17 cellular contexts compared by ENCODE assay signal in the genomic region with DNA sequence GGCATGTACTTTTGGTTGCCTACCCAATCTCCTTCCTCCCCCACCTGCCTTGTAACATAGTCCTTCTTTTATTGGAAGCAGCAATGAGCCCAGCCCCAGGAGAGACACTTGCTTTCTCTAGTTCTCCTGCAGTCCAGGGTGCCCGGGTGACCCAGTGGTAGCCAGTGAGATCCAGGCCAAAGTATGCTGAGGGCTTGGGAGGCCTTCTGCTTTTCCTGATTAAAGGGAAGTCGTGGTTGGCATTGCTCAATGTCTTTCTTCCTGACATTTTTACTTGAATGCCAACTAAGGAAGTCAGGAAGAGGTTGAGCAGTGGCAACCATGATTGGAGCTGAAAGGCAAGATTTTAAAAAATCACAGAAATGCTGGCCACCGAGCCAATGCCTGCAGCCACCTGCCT. TPM values are rescaled to one million over a fixed set of nuclear protein-coding genes. Genes with fewer than 3 reads are reported as not detected.
DNase-seq lines count a peak whose midpoint lies in the region; ATAC-seq and TF ChIP-seq lines count a peak whose summit lies in the region.
"Had no signal": no experiment of that assay in that cellular context is flagged by ENCODE, and none has a peak within 500 bp of the region (broad histone marks: within the 10 kb centered on the region; RNA-seq: fewer than 3 reads in every experiment).

No MANE protein-coding gene starts in this region.

- H3K9me3 Mint-ChIP-seq in Caco-2 (ENCODE audit: unreplicated experiment) = peaks cover 12% of the 10 kb centered on the region

- TF ChIP-seq EP300 in gastroesophageal sphincter (IDR thresholded peaks at IDR 0.05) = no peak

- no peaks in the 10 kb centered on the region for H3K4me1 ChIP-seq in gastroesophageal sphincter
- no peaks in the 10 kb centered on the region for H3K4me1 ChIP-seq in mucosa of descending colon (ENCODE audit: low read depth)
- H3K4me1 ChIP-seq in Caco-2 = no peaks in the 10 kb centered on the region
- H3K4me1 ChIP-seq: tibial artery had no signal

- CTCF ChIA-PET in Caco-2 (lab: Charles Lee) = no interaction called here

- no peak overlapping the region for H3K4me3 Mint-ChIP-seq in Caco-2 (ENCODE audit: unreplicated experiment)
- H3K4me3 Mint-ChIP-seq: activated naive CD4-positive, alpha-beta T cell treated with anti-CD3 and anti-CD28 coated beads, Interleukin-2, amount 10 ng/mL, durations not matched to agents 7 days and 5 days; brain had no signal

- TF ChIP-seq CTCF in NB4 (IDR thresholded peaks at IDR 0.05; ENCODE audit: low read depth, low read length) (no peak), gastroesophageal sphincter (IDR thresholded peaks at IDR 0.05) (no peak), mucosa of descending colon (IDR thresholded peaks at IDR 0.05) (no peak), Caco-2 (IDR thresholded peaks at IDR 0.05; ENCODE audit: insufficient read depth in 1 of 2, low read depth in 1 of 2, low read length in 1 of 2, severe bottlenecking in 1 of 2, unreplicated experiment in 1 of 2) (no peak)

- no peak for TF ChIP-seq POLR2A in NB4 (IDR thresholded peaks at IDR 0.05; ENCODE audit: extremely low read depth, insufficient read length)
- no peak for TF ChIP-seq POLR2A in gastroesophageal sphincter (IDR thresholded peaks at IDR 0.05)

- no peak overlapping the region for H3K27ac ChIP-seq in gastroesophageal sphincter
- H3K27ac ChIP-seq: neutrophil, tibial artery had no signal

- H3K9me3 ChIP-seq in gastroesophageal sphincter (peaks cover 0 to 9% (median 0%) of the 10 kb centered on the region in 3 donors), mucosa of descending colon (no peaks in the 10 kb centered on the region), Caco-2 (no peaks in the 10 kb centered on the region; the same call in 1 of the 2 replicates)
- H3K9me3 ChIP-seq: neutrophil, tibial artery had no signal

- H3K36me3 Mint-ChIP-seq in Caco-2 (ENCODE audit: insufficient read depth, unreplicated experiment) = no peaks in the 10 kb centered on the region
- H3K36me3 Mint-ChIP-seq: activated naive CD4-positive, alpha-beta T cell treated with anti-CD3 and anti-CD28 coated beads, Interleukin-2, amount 10 ng/mL, durations not matched to agents 7 days and 5 days had no signal

- H3K36me3 ChIP-seq in gastroesophageal sphincter = no peaks in the 10 kb centered on the region
- H3K36me3 ChIP-seq in mucosa of descending colon (ENCODE audit: low read depth) = no peaks in the 10 kb centered on the region
- H3K36me3 ChIP-seq in Caco-2 (ENCODE audit: control insufficient read depth, insufficient read depth, low read length) = no peaks in the 10 kb centered on the region
- H3K36me3 ChIP-seq: neutrophil, tibial artery had no signal

- POLR2A ChIA-PET in Caco-2 (lab: Charles Lee) = no interaction called here

- H3K4me3 ChIP-seq in NB4 (ENCODE audit: low read depth, low read length) (no peak overlapping the region), gastroesophageal sphincter (no peak overlapping the region), mucosa of descending colon (no peak overlapping the region), Caco-2 (ENCODE audit: low read depth, low read length) (no peak overlapping the region)
- H3K4me3 ChIP-seq: tibial artery had no signal

- peak; percentile 76 to 82 for DNase-seq in AML-193 (lab: John Stamatoyannopoulos, UW)
- peak; percentile 60 for DNase-seq in NB4 (ENCODE audit: low read depth)
- DNase-seq in mucosa of descending colon = peak in 1 of 3 donors; percentile 42
- no peak for DNase-seq in NCI-H2081 treated with DMSO at 0.1 percent for 48 hours (lab: John Stamatoyannopoulos, UW)
- DNase-seq in Caco-2 = no peak
- DNase-seq: activated CD4-positive, alpha-beta T cell treated with anti-CD3 and anti-CD28 coated beads for 4 hours; activated naive CD4-positive, alpha-beta T cell treated with anti-CD3 and anti-CD28 coated beads, Interleukin-2, amount 10 ng/mL, durations not matched to agents 7 days and 5 days; effector memory CD4-positive, alpha-beta T cell; mesendoderm; NCI-H1048 had no signal

- no peaks in the 10 kb centered on the region for H3K27me3 ChIP-seq in gastroesophageal sphincter
- no peaks in the 10 kb centered on the region for H3K27me3 ChIP-seq in Caco-2 (replicated peaks; ENCODE audit: control insufficient read depth, insufficient read depth, low read length)
- H3K27me3 ChIP-seq: tibial artery had no signal

- whole genome bisulfite sequencing in gastroesophageal sphincter (ENCODE audit: low coverage in 1 of 2), 2 donors = 53 to 67% methylated on average over 3 of the region's 3 CpGs

- intact Hi-C loops in mucosa of descending colon (cut with DNase I, micrococcal nuclease) = no loop called here
- intact Hi-C loops in Caco-2 (cut with micrococcal nuclease; ENCODE audit: unreplicated experiment) = no loop called here

- H3K27me3 Mint-ChIP-seq in Caco-2 (ENCODE audit: insufficient read depth, unreplicated experiment) = peaks cover 16% of the 10 kb centered on the region
- H3K27me3 Mint-ChIP-seq: activated naive CD4-positive, alpha-beta T cell treated with anti-CD3 and anti-CD28 coated beads, Interleukin-2, amount 10 ng/mL, durations not matched to agents 7 days and 5 days had no signal

- peak; percentile 55 for ATAC-seq in gastroesophageal sphincter
- ATAC-seq in mucosa of descending colon = peak; percentile 28
- no peak for ATAC-seq in HG02759 (IDR thresholded peaks at IDR 0.05; ENCODE audit: unreplicated experiment)
- no peak for ATAC-seq in HG03342 (IDR thresholded peaks at IDR 0.05; ENCODE audit: unreplicated experiment)

- H3K27ac Mint-ChIP-seq in Caco-2 (ENCODE audit: unreplicated experiment) = no peak overlapping the region
- H3K27ac Mint-ChIP-seq: activated naive CD4-positive, alpha-beta T cell treated with anti-CD3 and anti-CD28 coated beads, Interleukin-2, amount 10 ng/mL, durations not matched to agents 7 days and 5 days; brain had no signal

- BruUV-seq in Caco-2 (replicated peaks; lab: Mats Ljungman, UMichigan) = no TSS peak

- no peaks in the 10 kb centered on the region for H3K4me1 Mint-ChIP-seq in Caco-2 (ENCODE audit: low read depth, unreplicated experiment)
- H3K4me1 Mint-ChIP-seq: activated naive CD4-positive, alpha-beta T cell treated with anti-CD3 and anti-CD28 coated beads, Interleukin-2, amount 10 ng/mL, durations not matched to agents 7 days and 5 days had no signal

RNA-seq across cellular contexts. Expression of a gene that starts 25.7 kb away (rescaled TPM):
- total RNA-seq in gastroesophageal sphincter (not detected), mucosa of descending colon (under 1 TPM in 1 of 3 donors, not detected in 2; 0.26 TPM), Caco-2 (2022) (not detected in 2 replicates)
- total RNA-seq: H4 had no signal

Comparison
In these comparisons a context has a peak if more than half of its experiments do, and no peak if none do; other contexts are left out.
1. DNase-seq: peak in AML-193 (2 of 2) and NB4 (single experiment); none in NCI-H2081 treated with DMSO at 0.1 percent for 48 hours (single experiment) and Caco-2 (0 of 2).
2. ATAC-seq: peak in gastroesophageal sphincter (single experiment) and mucosa of descending colon (single experiment); none in HG02759 (single experiment) and HG03342 (single experiment).